ENCODE assay signal across 24 cellular contexts in genomic region chr21:20169812-20170576, GRCh38.
"Had no signal": no experiment of that assay in that cellular context is flagged by ENCODE, and none has a peak within 500 bp of the region (broad histone marks: within the 10 kb centered on the region; RNA-seq: fewer than 3 reads in every experiment).

No MANE protein-coding gene starts in this region.

- H3K36me3 ChIP-seq: brain microvascular endothelial cell, esophagus muscularis mucosa, tibial artery, WERI-Rb-1 had no signal

- H3K9me3 Mint-ChIP-seq: nephron progenitor cell had no signal

- H3K4me2 ChIP-seq: hepatocyte had no signal

- H3K27me3 ChIP-seq: brain microvascular endothelial cell, esophagus muscularis mucosa, hepatocyte, tibial artery had no signal

- H3K4me1 ChIP-seq: esophagus muscularis mucosa, tibial artery had no signal

- H3K27me3 Mint-ChIP-seq: stimulated activated naive CD8-positive, alpha-beta T cell treated with anti-CD3 and anti-CD28 coated beads, Interleukin-15, amount 100 ng/mL, for 72 hours; T-helper 17 cell had no signal

- H2AFZ ChIP-seq: hepatocyte had no signal

- H3K27ac ChIP-seq: brain microvascular endothelial cell, esophagus muscularis mucosa, hepatocyte, tibial artery, WERI-Rb-1 had no signal

- H3K4me3 ChIP-seq: esophagus muscularis mucosa, hepatocyte, tibial artery had no signal

- H3K27ac Mint-ChIP-seq: activated CD8-positive, alpha-beta T cell treated with anti-CD3 and anti-CD28 coated beads, Interleukin-2, amount 10 ng/mL, durations not matched to agents 7 days and 5 days; activated naive CD4-positive, alpha-beta T cell treated with anti-CD3 and anti-CD28 coated beads, Interleukin-2, amount 50 U/mL, for 72 hours; immature natural killer cell; nephron progenitor cell; stimulated activated effector memory CD8-positive, alpha-beta T cell treated with anti-CD3 and anti-CD28 coated beads, Interleukin-12 subunit alpha, Interleukin-12 subunit beta, amount 100 ng/mL, for 72 hours; stimulated activated naive CD8-positive, alpha-beta T cell treated with anti-CD3 and anti-CD28 coated beads, Interleukin-15, amount 100 ng/mL, for 72 hours; T-helper 17 cell had no signal

- H3K79me2 ChIP-seq: hepatocyte had no signal

- H3K4me1 Mint-ChIP-seq: immature natural killer cell; nephron progenitor cell; stimulated activated effector memory CD8-positive, alpha-beta T cell treated with anti-CD3 and anti-CD28 coated beads, Interleukin-12 subunit alpha, Interleukin-12 subunit beta, amount 100 ng/mL, for 72 hours; stimulated activated naive CD8-positive, alpha-beta T cell treated with anti-CD3 and anti-CD28 coated beads, Interleukin-15, amount 100 ng/mL, for 72 hours; T-helper 17 cell had no signal

- H3K4me3 Mint-ChIP-seq: activated CD8-positive, alpha-beta T cell treated with anti-CD3 and anti-CD28 coated beads, Interleukin-2, amount 10 ng/mL, durations not matched to agents 7 days and 5 days; immature natural killer cell; nephron progenitor cell; stimulated activated effector memory CD8-positive, alpha-beta T cell treated with anti-CD3 and anti-CD28 coated beads, Interleukin-12 subunit alpha, Interleukin-12 subunit beta, amount 100 ng/mL, for 72 hours; stimulated activated naive CD8-positive, alpha-beta T cell treated with anti-CD3 and anti-CD28 coated beads, Interleukin-15, amount 100 ng/mL, for 72 hours; T-helper 17 cell had no signal

- DNase-seq: activated CD4-positive, alpha-beta T cell treated with anti-CD3 and anti-CD28 coated beads, Interleukin-2, amount 50 U/mL, for 1 hour; activated CD4-positive, CD25-positive, alpha-beta regulatory T cell treated with anti-CD3 and anti-CD28 coated beads, Interleukin-2, amount 50 U/mL, for 72 hours; activated CD8-positive, alpha-beta T cell treated with anti-CD3 and anti-CD28 coated beads, Interleukin-2, amount 10 ng/mL, durations not matched to agents 7 days and 5 days; aorta; brain microvascular endothelial cell; caudate nucleus; effector memory CD4-positive, alpha-beta T cell; glutamatergic neuron; immature natural killer cell; nephron progenitor cell; nucleus accumbens; posterior cingulate gyrus; small intestine; stimulated activated CD4-positive, alpha-beta T cell treated with anti-CD3 and anti-CD28 coated beads, Interleukin-2, amount 100 ng/mL, for 24 hours; stimulated activated naive CD8-positive, alpha-beta T cell treated with anti-CD3 and anti-CD28 coated beads, Interleukin-15, amount 100 ng/mL, for 72 hours; SW 1271; T-helper 17 cell; tibial artery; WERI-Rb-1 had no signal

- H3K36me3 Mint-ChIP-seq: immature natural killer cell; stimulated activated effector memory CD8-positive, alpha-beta T cell treated with anti-CD3 and anti-CD28 coated beads, Interleukin-12 subunit alpha, Interleukin-12 subunit beta, amount 100 ng/mL, for 72 hours had no signal

- ATAC-seq: activated CD8-positive, alpha-beta T cell treated with anti-CD3 and anti-CD28 coated beads, Interleukin-2, amount 10 ng/mL, durations not matched to agents 7 days and 5 days; activated naive CD4-positive, alpha-beta T cell treated with anti-CD3 and anti-CD28 coated beads, Interleukin-2, amount 50 U/mL, for 72 hours; sciatic nerve; stimulated activated effector memory CD8-positive, alpha-beta T cell treated with anti-CD3 and anti-CD28 coated beads, Interleukin-12 subunit alpha, Interleukin-12 subunit beta, amount 100 ng/mL, for 72 hours; stimulated activated naive CD8-positive, alpha-beta T cell treated with anti-CD3 and anti-CD28 coated beads, Interleukin-15, amount 100 ng/mL, for 72 hours; T-helper 17 cell had no signal
